ENCODE assay signal across 8 cellular contexts in genomic region chr15:66841953-66842681, GRCh38.
DNase-seq lines count a peak whose midpoint lies in the region; ATAC-seq lines count a peak whose summit lies in the region.

No MANE protein-coding gene starts in this region.

- peak overlapping the region; percentile 37 for H3K4me3 ChIP-seq in skeletal muscle cell (ENCODE audit: low read depth, low read length)

- DNase-seq in NCI-H2081 (lab: John Stamatoyannopoulos, UW), result peak; percentile 9 to 52
- no peak for DNase-seq in NCI-H2081 treated with DMSO at 0.1 percent for 48 hours (lab: John Stamatoyannopoulos, UW)
- DNase-seq in RKO (ENCODE audit: low spot score), result peak; percentile 78
- peak; percentile 84 for DNase-seq in cerebellar cortex (ENCODE audit: low spot score)
- DNase-seq in iris pigment epithelial cell (ENCODE audit: low read depth), result peak; percentile 93
- peak; percentile 63 for DNase-seq in skeletal muscle cell (ENCODE audit: low read depth)

- ATAC-seq in GM19455 (IDR thresholded peaks at IDR 0.05; ENCODE audit: unreplicated experiment) (no peak), HG03280 (IDR thresholded peaks at IDR 0.05; ENCODE audit: unreplicated experiment) (no peak)
